ENCODE assay signal across 19 cellular contexts in genomic region chr1:204472660-204473059, GRCh38. TPM values are rescaled to one million over a fixed set of nuclear protein-coding genes. Genes with fewer than 3 reads are reported as not detected.
A peak's percentile ranks its signal among the peaks of the same experiment; 100 is the strongest.
DNase-seq lines count a peak whose midpoint lies in the region; ATAC-seq lines count a peak whose summit lies in the region.
"Had no signal": no experiment of that assay in that cellular context is flagged by ENCODE, and none has a peak within 500 bp of the region (broad histone marks: within the 10 kb centered on the region; RNA-seq: fewer than 3 reads in every experiment).

No MANE protein-coding gene starts in this region.

- H3K27me3 Mint-ChIP-seq in activated T-cell treated with anti-CD3 and anti-CD28 coated beads, Interleukin-2, amount 50 U/mL, for 24 hours: no peaks in the 10 kb centered on the region
- H3K27me3 Mint-ChIP-seq in activated T-cell treated with anti-CD3 and anti-CD28 coated beads, Interleukin-2, amount 50 U/mL, for 72 hours (ENCODE audit: low read depth): no peaks in the 10 kb centered on the region
- no peaks in the 10 kb centered on the region for H3K27me3 Mint-ChIP-seq in naive B cell

- H3K27ac Mint-ChIP-seq in activated T-cell treated with anti-CD3 and anti-CD28 coated beads, Interleukin-2, amount 50 U/mL, for 24 hours: peak overlapping the region; percentile 60
- H3K27ac Mint-ChIP-seq in activated T-cell treated with anti-CD3 and anti-CD28 coated beads, Interleukin-2, amount 50 U/mL, for 72 hours: no peak overlapping the region
- peak overlapping the region in 5 of 6 donors; percentile 72 to 94 (median 88) for H3K27ac Mint-ChIP-seq in naive B cell

- no peak for ATAC-seq in activated T-cell treated with anti-CD3 and anti-CD28 coated beads, Interleukin-2, amount 50 U/mL, for 72 hours (replicated peaks in 1 of 2)
- no peak for ATAC-seq in naive B cell (ENCODE audit: low read depth in 2 of 2)
- ATAC-seq: HepG2 had no signal

- peak overlapping the region; percentile 54 for H3K27ac ChIP-seq in angular gyrus (ENCODE audit: low read depth, low read length)
- H3K27ac ChIP-seq in temporal lobe (ENCODE audit: low read depth, low read length): peak overlapping the region; percentile 61
- H3K27ac ChIP-seq: GM23248 had no signal

- no peak for DNase-seq in activated T-cell treated with anti-CD3 and anti-CD28 coated beads, Interleukin-2, amount 50 U/mL, for 24 hours
- no peak for DNase-seq in activated T-cell treated with anti-CD3 and anti-CD28 coated beads, Interleukin-2, amount 50 U/mL, for 72 hours
- DNase-seq in naive B cell (no peak), NCI-H2029 (lab: John Stamatoyannopoulos, UW) (no peak)
- no peak for DNase-seq in activated CD4-positive, CD25-positive, alpha-beta regulatory T cell treated with anti-CD3 and anti-CD28 coated beads, Interleukin-2, amount 50 U/mL, for 72 hours
- no peak for DNase-seq in stimulated activated CD4-positive, alpha-beta T cell treated with anti-CD3 and anti-CD28 coated beads, Interleukin-2, amount 100 ng/mL, for 48 hours
- DNase-seq: 8988T, ACHN, GM23248, Kasumi-1, NCI-H1092 treated with DMSO at 0.1 percent for 48 hours, NCI-H1436, NCI-H187, NCI-H2171 treated with DMSO at 0.1 percent for 48 hours, NCI-H524, NCI-H748 treated with DMSO at 0.1 percent for 48 hours had no signal

- H3K4me1 Mint-ChIP-seq in activated T-cell treated with anti-CD3 and anti-CD28 coated beads, Interleukin-2, amount 50 U/mL, for 24 hours (ENCODE audit: low read depth): peaks cover 20% of the 10 kb centered on the region
- H3K4me1 Mint-ChIP-seq in activated T-cell treated with anti-CD3 and anti-CD28 coated beads, Interleukin-2, amount 50 U/mL, for 72 hours (ENCODE audit: low read depth): peaks cover 11% of the 10 kb centered on the region
- peaks cover 55 to 78% (median 71%) of the 10 kb centered on the region in 3 donors for H3K4me1 Mint-ChIP-seq in naive B cell

- H3K4me3 Mint-ChIP-seq in activated T-cell treated with anti-CD3 and anti-CD28 coated beads, Interleukin-2, amount 50 U/mL, for 24 hours: no peak overlapping the region
- no peak overlapping the region for H3K4me3 Mint-ChIP-seq in activated T-cell treated with anti-CD3 and anti-CD28 coated beads, Interleukin-2, amount 50 U/mL, for 72 hours
- H3K4me3 Mint-ChIP-seq in naive B cell: peak overlapping the region in 1 of 8 donors; percentile 5

- H3K36me3 Mint-ChIP-seq in activated T-cell treated with anti-CD3 and anti-CD28 coated beads, Interleukin-2, amount 50 U/mL, for 24 hours (ENCODE audit: low read depth): peaks cover 25% of the 10 kb centered on the region
- H3K36me3 Mint-ChIP-seq in activated T-cell treated with anti-CD3 and anti-CD28 coated beads, Interleukin-2, amount 50 U/mL, for 72 hours (ENCODE audit: insufficient read depth in 2 of 2): peaks cover 1 to 7% of the 10 kb centered on the region in 2 donors
- H3K36me3 Mint-ChIP-seq in naive B cell: peaks cover 12 to 33% of the 10 kb centered on the region in 2 donors

- no peaks in the 10 kb centered on the region for H3K9me3 Mint-ChIP-seq in activated T-cell treated with anti-CD3 and anti-CD28 coated beads, Interleukin-2, amount 50 U/mL, for 24 hours
- no peaks in the 10 kb centered on the region for H3K9me3 Mint-ChIP-seq in activated T-cell treated with anti-CD3 and anti-CD28 coated beads, Interleukin-2, amount 50 U/mL, for 72 hours
- no peaks in the 10 kb centered on the region for H3K9me3 Mint-ChIP-seq in naive B cell

RNA-seq across cellular contexts. Expression of gene PIK3C2B, which starts 21.9 kb away (rescaled TPM):
- 10 to 100 TPM; 43.1 to 54.5 TPM for total RNA-seq in activated T-cell treated with anti-CD3 and anti-CD28 coated beads, Interleukin-2, amount 50 U/mL, for 72 hours
- 10 to 100 TPM in 3 of 6 donors, 1 to 10 TPM in 2, not detected in 1; 8.5 to 16.9 (median 10.6) TPM for polyA plus RNA-seq in naive B cell (ENCODE audit: low read depth in 6 of 6)
- 33.2 TPM for total RNA-seq in temporal lobe

RNA-seq across cellular contexts. Expression of gene MDM4, which starts 43.5 kb away (rescaled TPM):
- total RNA-seq in activated T-cell treated with anti-CD3 and anti-CD28 coated beads, Interleukin-2, amount 50 U/mL, for 72 hours: 100 to 1,000 TPM; 147 to 153 TPM
- 10 to 100 TPM; 12.6 to 50.8 (median 28.2) TPM for polyA plus RNA-seq in naive B cell (ENCODE audit: low read depth in 6 of 6)
- 46.0 TPM for total RNA-seq in temporal lobe
